34 cellular contexts compared by ENCODE assay signal in the genomic region with DNA sequence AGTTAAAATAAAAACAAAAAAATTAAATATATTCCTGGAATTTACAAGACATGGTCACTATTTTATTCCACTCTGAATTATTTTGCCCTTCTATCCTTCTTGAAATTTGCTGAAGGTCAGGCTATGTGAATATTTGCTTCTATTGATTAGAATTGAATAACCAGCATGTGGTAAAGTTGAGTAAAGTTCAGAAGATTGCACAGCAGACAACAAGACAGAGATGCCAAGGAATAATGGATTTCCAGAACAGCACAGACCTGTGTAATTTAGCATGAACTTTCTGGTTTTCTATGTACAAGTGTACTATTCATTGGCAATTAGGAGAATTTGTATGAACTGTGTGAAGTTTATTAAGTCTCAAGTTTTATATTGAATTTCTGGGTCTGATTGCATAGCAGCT.
"Had no signal": no experiment of that assay in that cellular context is flagged by ENCODE, and none has a peak within 500 bp of the region (broad histone marks: within the 10 kb centered on the region; RNA-seq: fewer than 3 reads in every experiment).

No MANE protein-coding gene starts in this region.

- H3K36me3 ChIP-seq: MG63 had no signal

- H3K4me3 ChIP-seq: MG63 had no signal

- H3K9ac ChIP-seq: KMS-11 had no signal

- H3K27ac ChIP-seq: KMS-11 had no signal

- H3K27me3 ChIP-seq: MG63 had no signal

- DNase-seq: Karpas-422, Kasumi-1, MG63, MM.1S, MV-4-11, NCI-H1048, NCI-H1092, NCI-H1092 treated with DMSO at 0.1 percent for 48 hours, NCI-H1105, NCI-H1105 treated with DMSO at 0.1 percent for 48 hours, NCI-H1417, NCI-H1417 treated with DMSO at 0.1 percent for 48 hours, NCI-H1436, NCI-H1436 treated with DMSO at 0.1 percent for 48 hours, NCI-H146, NCI-H1694, NCI-H1694 treated with DMSO at 0.1 percent for 48 hours, NCI-H187, NCI-H187 treated with DMSO at 0.1 percent for 48 hours, NCI-H1930, NCI-H2029, NCI-H2029 treated with DMSO at 0.1 percent for 48 hours, NCI-H2081, NCI-H2081 treated with DMSO at 0.1 percent for 48 hours, NCI-H2107, NCI-H2171, NCI-H2171 treated with DMSO at 0.1 percent for 48 hours, NCI-H2227 treated with DMSO at 0.1 percent for 48 hours, NCI-H226, NCI-H345, NCI-H446, NCI-H446 treated with DMSO at 0.1 percent for 48 hours, NCI-H510A had no signal

- H3K4me2 ChIP-seq: KMS-11 had no signal

- H3K9me3 ChIP-seq: MG63 had no signal
